Comparison of ENCODE assay signal across 13 cellular contexts in the genomic region with DNA sequence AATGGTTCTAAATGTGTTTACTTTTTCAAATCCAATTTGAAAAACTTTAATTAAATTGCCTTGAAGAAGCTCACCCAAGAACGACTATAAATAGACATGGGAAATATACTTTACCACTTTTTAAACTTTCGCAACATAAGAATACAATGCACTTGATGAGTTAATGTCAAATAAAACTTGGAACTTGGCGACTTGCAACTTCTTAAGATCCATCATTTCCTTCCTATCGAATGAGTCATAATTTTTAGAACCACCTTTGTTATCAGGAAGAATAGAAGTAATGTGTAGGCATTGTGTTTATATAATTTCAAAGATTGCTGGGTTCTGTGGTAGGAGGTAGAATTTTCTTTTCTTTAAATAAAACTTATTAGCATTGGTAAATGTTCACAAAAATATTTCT.
"Had no signal": no experiment of that assay in that cellular context is flagged by ENCODE, and none has a peak within 500 bp of the region (broad histone marks: within the 10 kb centered on the region; RNA-seq: fewer than 3 reads in every experiment).

No MANE protein-coding gene starts in this region.

- H3K27ac Mint-ChIP-seq: naive thymus-derived CD8-positive, alpha-beta T cell had no signal

- H3K4me3 Mint-ChIP-seq: naive thymus-derived CD8-positive, alpha-beta T cell had no signal

- H3K27ac ChIP-seq: heart left ventricle had no signal

- H3K4me1 ChIP-seq: heart left ventricle had no signal

- ATAC-seq: heart left ventricle; left colon; naive thymus-derived CD8-positive, alpha-beta T cell; right cardiac atrium had no signal

- FAIRE-seq: small intestine, urothelium cell line had no signal

- H3K4me1 Mint-ChIP-seq: naive thymus-derived CD8-positive, alpha-beta T cell had no signal

- H3K4me3 ChIP-seq: heart left ventricle had no signal

- H3K27me3 Mint-ChIP-seq: naive thymus-derived CD8-positive, alpha-beta T cell had no signal

- DNase-seq: erythroblast; foreskin melanocyte; heart left ventricle; hippocampal formation; left colon; naive thymus-derived CD8-positive, alpha-beta T cell; posterior cingulate gyrus; right cardiac atrium; small intestine; stimulated activated CD4-positive, alpha-beta T cell treated with anti-CD3 and anti-CD28 coated beads, Interleukin-12 subunit alpha, Interleukin-12 subunit beta, amount 100 ng/mL, for 4 hours; stimulated activated naive CD4-positive, alpha-beta T cell treated with Interleukin-2 at 50 U/mL for 16 hours; trophoblast cell had no signal

- H3K36me3 Mint-ChIP-seq: naive thymus-derived CD8-positive, alpha-beta T cell had no signal
